ENCODE assay signal across 8 cellular contexts in genomic region chr3:47781685-47782537, GRCh38. TPM values are rescaled to one million over a fixed set of nuclear protein-coding genes. Genes with fewer than 3 reads are reported as not detected.
DNase-seq lines count a peak whose midpoint lies in the region; ATAC-seq and TF ChIP-seq lines count a peak whose summit lies in the region.

TSS of gene SMARCC1 (minus strand) at chr3:47781893. CDS start at chr3:47781797, 96 bp downstream.

- peak; percentile 89 for TF ChIP-seq POLR2A in right lobe of liver (IDR thresholded peaks at IDR 0.05)

- WGBS in right lobe of liver (ENCODE audit: insufficient coverage, low coverage, low lambda C conversion rate, missing lambda C conversion rate) = under 1% methylated on average over 27 of the region's 83 CpGs

- no peaks in the 10 kb centered on the region for H3K36me3 ChIP-seq in right lobe of liver

- no peaks in the 10 kb centered on the region for H3K9me3 ChIP-seq in right lobe of liver

- no peak for TF ChIP-seq CTCF in CD14-positive monocyte (IDR thresholded peaks at IDR 0.05)
- peak in 1 of 4 donors; percentile 9 for TF ChIP-seq CTCF in right lobe of liver (IDR thresholded peaks at IDR 0.05)

- no peaks in the 10 kb centered on the region for H3K36me3 Mint-ChIP-seq in CD14-positive monocyte

- peaks cover 0 to 3% (median 0%) of the 10 kb centered on the region in 3 donors for H3K27me3 Mint-ChIP-seq in CD14-positive monocyte (ENCODE audit: low read depth in 3 of 3)

- peak within 1 kb of the TSS; percentile 86 to 95 (median 92) for H3K4me3 ChIP-seq in right lobe of liver

- H3K27ac Mint-ChIP-seq in CD14-positive monocyte = peak within 1 kb of the TSS; percentile 94 to 99 (median 98)

- H3K4me1 Mint-ChIP-seq in CD14-positive monocyte = peaks cover 26% of the 10 kb centered on the region

- peaks cover 0 to 24% (median 5%) of the 10 kb centered on the region in 4 donors for H3K4me1 ChIP-seq in right lobe of liver

- H3K4me3 Mint-ChIP-seq in CD14-positive monocyte = peak within 1 kb of the TSS; percentile 93 to 98

- intact Hi-C loops in CD14-positive monocyte (cut with micrococcal nuclease) = loop anchor here in 1 of 2 donors (10.0 kb wide), 1 partner anchor 663 kb away; the partner anchor contains the start of genes ATRIP, CCDC51 and TMA7
- intact Hi-C loops in right lobe of liver (cut with DNase I) = no loop called here

- ATAC-seq in GM19395 (IDR thresholded peaks at IDR 0.05; ENCODE audit: unreplicated experiment) = peak; percentile 81
- peak; percentile 77 for ATAC-seq in HG03565 (IDR thresholded peaks at IDR 0.05; ENCODE audit: unreplicated experiment)
- peak; percentile 94 to 98 (median 97) for ATAC-seq in right lobe of liver

- H3K27ac ChIP-seq in right lobe of liver = peak within 1 kb of the TSS; percentile 76 to 99 (median 84)

- H3K27me3 ChIP-seq in right lobe of liver = no peaks in the 10 kb centered on the region

- peak; percentile 97 for DNase-seq in CD14-positive monocyte (ENCODE audit: low spot score)
- DNase-seq in NCI-H774 (lab: John Stamatoyannopoulos, UW) = peak; percentile 85
- DNase-seq in activated CD4-positive, alpha-beta T cell treated with anti-CD3 and anti-CD28 coated beads, Interleukin-2, amount 50 U/mL, for 48 hours = peak; percentile 98
- peak; percentile 93 to 98 for DNase-seq in dermis microvascular lymphatic vessel endothelial cell (ENCODE audit: low read depth in 2 of 2)
- peak; percentile 98 to 99 (median 99) for DNase-seq in right lobe of liver
- peak; percentile 95 to 96 for DNase-seq in stimulated activated CD4-positive, alpha-beta T cell treated with anti-CD3 and anti-CD28 coated beads, Interleukin-4, amount 100 ng/mL, for 4 hours

- H3K9me3 Mint-ChIP-seq in CD14-positive monocyte = no peaks in the 10 kb centered on the region

RNA-seq across cellular contexts. Expression of gene SMARCC1, which starts in this region (rescaled TPM):
- 10 to 100 TPM; 20.5 to 33.5 TPM for polyA plus RNA-seq in CD14-positive monocyte
- total RNA-seq in dermis microvascular lymphatic vessel endothelial cell = 25.7 and 27.2 TPM in 2 replicates
- 10 to 100 TPM; 15.6 to 32.0 (median 24.1) TPM for total RNA-seq in right lobe of liver

Comparison
In these comparisons a context has a peak if more than half of its experiments do, and no peak if none do; other contexts are left out.
1. Peak in every context shown above with its lines: DNase-seq, ATAC-seq, H3K4me3 ChIP-seq and H3K27ac ChIP-seq.